Comparison of ENCODE assay signal across 1 cellular context in the genomic region with DNA sequence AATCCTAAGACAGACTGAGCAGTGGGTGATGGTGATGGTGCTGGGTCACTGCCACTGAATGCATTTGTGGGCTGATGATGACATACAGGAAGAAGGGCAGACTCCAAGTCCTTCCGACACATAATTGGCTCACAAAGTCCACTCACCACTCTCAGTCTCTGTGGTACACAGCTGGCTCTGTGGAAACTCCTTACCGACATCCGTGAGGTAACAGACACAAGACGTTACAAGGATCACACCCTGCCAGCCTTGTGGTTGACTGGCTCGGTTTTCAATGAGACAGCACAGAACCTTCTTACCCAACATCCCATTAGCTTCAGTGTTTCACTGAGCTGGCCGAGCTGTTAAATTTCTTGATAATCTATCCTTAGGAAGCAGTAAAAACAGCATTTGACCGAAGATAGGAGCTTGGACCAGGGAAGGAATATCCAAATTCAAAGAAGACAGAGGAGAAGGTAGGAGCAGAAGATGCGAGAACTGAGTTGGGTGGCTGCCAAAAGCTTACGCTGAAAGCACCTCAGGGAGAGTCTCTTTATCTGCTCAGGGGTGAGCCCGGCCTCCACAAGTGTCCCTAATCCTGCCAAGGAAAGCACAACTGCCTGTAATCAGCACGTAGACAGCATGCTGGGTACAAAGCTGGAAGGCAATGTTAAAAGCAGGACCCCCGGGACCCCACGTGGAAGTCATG.
TF ChIP-seq lines count a peak whose summit lies in the region.

No MANE protein-coding gene starts in this region.

TF ChIP-seq in HepG2, 621 proteins besides CTCF, POLR2A, EP300 and RAD21:
- TF ChIP-seq, protein P1, sequence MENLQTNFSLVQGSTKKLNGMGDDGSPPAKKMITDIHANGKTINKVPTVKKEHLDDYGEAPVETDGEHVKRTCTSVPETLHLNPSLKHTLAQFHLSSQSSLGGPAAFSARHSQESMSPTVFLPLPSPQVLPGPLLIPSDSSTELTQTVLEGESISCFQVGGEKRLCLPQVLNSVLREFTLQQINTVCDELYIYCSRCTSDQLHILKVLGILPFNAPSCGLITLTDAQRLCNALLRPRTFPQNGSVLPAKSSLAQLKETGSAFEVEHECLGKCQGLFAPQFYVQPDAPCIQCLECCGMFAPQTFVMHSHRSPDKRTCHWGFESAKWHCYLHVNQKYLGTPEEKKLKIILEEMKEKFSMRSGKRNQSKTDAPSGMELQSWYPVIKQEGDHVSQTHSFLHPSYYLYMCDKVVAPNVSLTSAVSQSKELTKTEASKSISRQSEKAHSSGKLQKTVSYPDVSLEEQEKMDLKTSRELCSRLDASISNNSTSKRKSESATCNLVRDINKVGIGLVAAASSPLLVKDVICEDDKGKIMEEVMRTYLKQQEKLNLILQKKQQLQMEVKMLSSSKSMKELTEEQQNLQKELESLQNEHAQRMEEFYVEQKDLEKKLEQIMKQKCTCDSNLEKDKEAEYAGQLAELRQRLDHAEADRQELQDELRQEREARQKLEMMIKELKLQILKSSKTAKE (CRISPR knock-in tag; IDR thresholded peaks at IDR 0.05; ENCODE audit: borderline replicate concordance) = 0 out of 2 replicates have a peak, but pooled peaks have one; percentile 8
- no peak for TF ChIP-seq ZFP36L2 (CRISPR knock-in tag; IDR thresholded peaks at IDR 0.05)
